30 cellular contexts compared by ENCODE assay signal in the genomic region with DNA sequence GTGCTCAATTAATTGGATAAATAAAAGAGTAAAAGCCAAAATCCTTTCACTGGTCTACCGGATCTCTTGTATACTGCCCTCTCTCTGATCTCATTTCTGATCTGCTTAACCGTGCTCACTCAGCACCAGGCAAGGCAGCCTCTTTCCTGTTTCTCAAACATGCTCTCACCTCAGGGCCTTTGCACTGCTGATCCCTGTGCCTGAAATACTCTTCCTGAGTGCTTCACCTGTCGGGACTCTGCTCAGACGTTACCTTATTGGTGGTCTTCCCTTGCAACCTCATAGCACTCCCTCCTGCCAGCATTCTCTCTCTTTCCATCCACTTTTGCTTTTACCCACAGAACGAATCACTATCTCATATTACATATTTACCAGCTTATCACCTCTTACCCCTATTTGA. TPM values are rescaled to one million over a fixed set of nuclear protein-coding genes. Genes with fewer than 3 reads are reported as not detected.
"Had no signal": no experiment of that assay in that cellular context is flagged by ENCODE, and none has a peak within 500 bp of the region (broad histone marks: within the 10 kb centered on the region; RNA-seq: fewer than 3 reads in every experiment).

No MANE protein-coding gene starts in this region.

- H3K9me3 ChIP-seq: stomach, suprapubic skin, testis, thoracic aorta, thyroid gland, tibial artery, tibial nerve, transverse colon, upper lobe of left lung, upper lobe of right lung, uterus, vagina had no signal

- H3K36me3 ChIP-seq: stomach, suprapubic skin, thoracic aorta, thyroid gland, tibial artery, tibial nerve, transverse colon, upper lobe of left lung, upper lobe of right lung, uterus, vagina had no signal

- FAIRE-seq: urothelium cell line had no signal

- ATAC-seq: stimulated activated effector memory CD8-positive, alpha-beta T cell treated with anti-CD3 and anti-CD28 coated beads, Interleukin-12 subunit alpha, Interleukin-12 subunit beta, amount 100 ng/mL, for 72 hours; stimulated activated memory B cell treated with anti-CD40 and anti-IgM and Interleukin-4, amounts not matched to agents 10 μg/mL and 1 μg/mL and 100 μg/mL, for 72 hours; stimulated activated naive B cell treated with anti-CD40 and anti-IgM and Interleukin-4, amounts not matched to agents 10 μg/mL and 1 μg/mL and 100 μg/mL, for 72 hours; stimulated activated naive CD8-positive, alpha-beta T cell treated with anti-CD3 and anti-CD28 coated beads, Interleukin-15, amount 100 ng/mL, for 72 hours; stimulated activated naive CD8-positive, alpha-beta T cell treated with anti-CD3 and anti-CD28 coated beads, Interleukin-15, Interleukin-2, amounts not matched to agents 100 U/mL and 50 U/mL, for 24 hours; upper lobe of right lung had no signal

- H3K27ac ChIP-seq: stomach, suprapubic skin, testis, thoracic aorta, thyroid gland, tibial artery, tibial nerve, transverse colon, upper lobe of left lung, upper lobe of right lung, uterus, vagina had no signal

- H3K4me1 Mint-ChIP-seq: stimulated activated effector memory CD8-positive, alpha-beta T cell treated with anti-CD3 and anti-CD28 coated beads, Interleukin-12 subunit alpha, Interleukin-12 subunit beta, amount 100 ng/mL, for 72 hours; stimulated activated memory B cell treated with anti-CD40 and anti-IgM and Interleukin-4, amounts not matched to agents 10 μg/mL and 1 μg/mL and 100 μg/mL, for 72 hours; stimulated activated naive B cell treated with anti-CD40 and anti-IgM and Interleukin-4, amounts not matched to agents 10 μg/mL and 1 μg/mL and 100 μg/mL, for 72 hours; stimulated activated naive CD8-positive, alpha-beta T cell treated with anti-CD3 and anti-CD28 coated beads, Interleukin-15, amount 100 ng/mL, for 72 hours had no signal

- H3K27ac Mint-ChIP-seq: stimulated activated effector memory CD8-positive, alpha-beta T cell treated with anti-CD3 and anti-CD28 coated beads, Interleukin-12 subunit alpha, Interleukin-12 subunit beta, amount 100 ng/mL, for 72 hours; stimulated activated memory B cell treated with anti-CD40 and anti-IgM and Interleukin-4, amounts not matched to agents 10 μg/mL and 1 μg/mL and 100 μg/mL, for 72 hours; stimulated activated naive B cell treated with anti-CD40 and anti-IgM and Interleukin-4, amounts not matched to agents 10 μg/mL and 1 μg/mL and 100 μg/mL, for 72 hours; stimulated activated naive CD8-positive, alpha-beta T cell treated with anti-CD3 and anti-CD28 coated beads, Interleukin-15, amount 100 ng/mL, for 72 hours; stimulated activated naive CD8-positive, alpha-beta T cell treated with anti-CD3 and anti-CD28 coated beads, Interleukin-15, Interleukin-2, amounts not matched to agents 100 ng/mL and 50 ng/mL, for 24 hours; type B pancreatic cell had no signal

- H3K4me3 Mint-ChIP-seq: stimulated activated effector memory CD8-positive, alpha-beta T cell treated with anti-CD3 and anti-CD28 coated beads, Interleukin-12 subunit alpha, Interleukin-12 subunit beta, amount 100 ng/mL, for 72 hours; stimulated activated memory B cell treated with anti-CD40 and anti-IgM and Interleukin-4, amounts not matched to agents 10 μg/mL and 1 μg/mL and 100 μg/mL, for 72 hours; stimulated activated naive B cell treated with anti-CD40 and anti-IgM and Interleukin-4, amounts not matched to agents 10 μg/mL and 1 μg/mL and 100 μg/mL, for 72 hours; stimulated activated naive CD8-positive, alpha-beta T cell treated with anti-CD3 and anti-CD28 coated beads, Interleukin-15, amount 100 ng/mL, for 72 hours; stimulated activated naive CD8-positive, alpha-beta T cell treated with anti-CD3 and anti-CD28 coated beads, Interleukin-15, Interleukin-2, amounts not matched to agents 100 ng/mL and 50 ng/mL, for 24 hours; type B pancreatic cell had no signal

- H3K36me3 Mint-ChIP-seq: stimulated activated effector memory CD8-positive, alpha-beta T cell treated with anti-CD3 and anti-CD28 coated beads, Interleukin-12 subunit alpha, Interleukin-12 subunit beta, amount 100 ng/mL, for 72 hours; stimulated activated memory B cell treated with anti-CD40 and anti-IgM and Interleukin-4, amounts not matched to agents 10 μg/mL and 1 μg/mL and 100 μg/mL, for 72 hours; stimulated activated naive B cell treated with anti-CD40 and anti-IgM and Interleukin-4, amounts not matched to agents 10 μg/mL and 1 μg/mL and 100 μg/mL, for 72 hours; type B pancreatic cell had no signal

- H3K4me1 ChIP-seq: stomach, suprapubic skin, testis, thyroid gland, tibial artery, tibial nerve, transverse colon, upper lobe of left lung, upper lobe of right lung, uterus, vagina had no signal

- DNase-seq: stimulated activated CD4-positive, alpha-beta T cell treated with anti-CD3 and anti-CD28 coated beads, Interleukin-2, amount 100 ng/mL, for 48 hours; stimulated activated CD4-positive, alpha-beta T cell treated with anti-CD3 and anti-CD28 coated beads, Interleukin-4, amount 100 ng/mL, for 1 hour; stimulated activated CD4-positive, alpha-beta T cell treated with anti-CD3 and anti-CD28 coated beads, Interleukin-4, amount 100 ng/mL, for 24 hours; stimulated activated CD4-positive, alpha-beta T cell treated with anti-CD3 and anti-CD28 coated beads, Interleukin-4, amount 100 ng/mL, for 4 hours; stimulated activated CD8-positive, alpha-beta memory T cell treated with anti-CD3 and anti-CD28 coated beads, Interleukin-4, amount 100 ng/mL, for 48 hours; stimulated activated naive B cell treated with anti-CD40 and anti-IgM and Interleukin-4, amounts not matched to agents 10 μg/mL and 1 μg/mL and 100 μg/mL, for 72 hours; stimulated activated naive CD4-positive, alpha-beta T cell; stimulated activated naive CD4-positive, alpha-beta T cell treated with Interleukin-2 at 50 U/mL for 16 hours; stimulated activated naive CD8-positive, alpha-beta T cell treated with anti-CD3 and anti-CD28 coated beads, Interleukin-15, amount 100 ng/mL, for 72 hours; stimulated activated naive CD8-positive, alpha-beta T cell treated with anti-CD3 and anti-CD28 coated beads, Interleukin-15, Interleukin-2, amounts not matched to agents 100 U/mL and 50 U/mL, for 24 hours; stomach; substantia nigra; testis; thyroid gland; tibial artery; transverse colon; upper lobe of left lung; upper lobe of right lung; uterus had no signal

- H3K4me3 ChIP-seq: stomach, suprapubic skin, testis, thoracic aorta, thyroid gland, tibial artery, tibial nerve, transverse colon, upper lobe of left lung, upper lobe of right lung, uterus, vagina had no signal

- H3K9me3 Mint-ChIP-seq: stimulated activated effector memory CD8-positive, alpha-beta T cell treated with anti-CD3 and anti-CD28 coated beads, Interleukin-12 subunit alpha, Interleukin-12 subunit beta, amount 100 ng/mL, for 72 hours; stimulated activated memory B cell treated with anti-CD40 and anti-IgM and Interleukin-4, amounts not matched to agents 10 μg/mL and 1 μg/mL and 100 μg/mL, for 72 hours; stimulated activated naive B cell treated with anti-CD40 and anti-IgM and Interleukin-4, amounts not matched to agents 10 μg/mL and 1 μg/mL and 100 μg/mL, for 72 hours; stimulated activated naive CD8-positive, alpha-beta T cell treated with anti-CD3 and anti-CD28 coated beads, Interleukin-15, amount 100 ng/mL, for 72 hours; stimulated activated naive CD8-positive, alpha-beta T cell treated with anti-CD3 and anti-CD28 coated beads, Interleukin-15, Interleukin-2, amounts not matched to agents 100 ng/mL and 50 ng/mL, for 24 hours; type B pancreatic cell had no signal

- H3K27me3 Mint-ChIP-seq: stimulated activated memory B cell treated with anti-CD40 and anti-IgM and Interleukin-4, amounts not matched to agents 10 μg/mL and 1 μg/mL and 100 μg/mL, for 72 hours had no signal

- H3K27me3 ChIP-seq: testis, thyroid gland, tibial artery, tibial nerve, upper lobe of left lung, upper lobe of right lung, uterus, vagina had no signal

RNA-seq across cellular contexts. Expression of a gene that starts 55.6 kb away (rescaled TPM):
- total RNA-seq: subcutaneous adipose tissue, suprapubic skin, testis, thoracic aorta, transverse colon, upper lobe of right lung, ureter had no signal
